ENCODE assay signal across 11 cellular contexts in genomic region chr19:42249769-42250168, GRCh38. TPM values are rescaled to one million over a fixed set of nuclear protein-coding genes. Genes with fewer than 3 reads are reported as not detected.
DNase-seq lines count a peak whose midpoint lies in the region; ATAC-seq, FAIRE-seq and TF ChIP-seq lines count a peak whose summit lies in the region.
"Had no signal": no experiment of that assay in that cellular context is flagged by ENCODE, and none has a peak within 500 bp of the region (broad histone marks: within the 10 kb centered on the region; RNA-seq: fewer than 3 reads in every experiment).

No MANE protein-coding gene starts in this region.

- no peak for TF ChIP-seq CTCF in GM23338 (conservative IDR thresholded peaks at IDR 0.05; ENCODE audit: low read depth in 2 of 2)
- no peak for TF ChIP-seq CTCF in keratinocyte (optimal IDR thresholded peaks at IDR 0.05 in 1 of 3, IDR thresholded peaks at IDR 0.05 in 1 of 3, conservative IDR thresholded peaks at IDR 0.05 in 1 of 3; ENCODE audit: extremely low read depth in 1 of 3, insufficient read depth in 2 of 3, low read length in 3 of 3)

- no peaks in the 10 kb centered on the region for H3K9me2 ChIP-seq in GM23338 (ENCODE audit: insufficient read depth)

- no peaks in the 10 kb centered on the region for H3K9me3 ChIP-seq in keratinocyte (ENCODE audit: control insufficient read depth, low read depth, low read length)

- H3K27me3 Mint-ChIP-seq in GM23338 (ENCODE audit: insufficient read depth, low read depth, poor library complexity) = peaks cover 22% of the 10 kb centered on the region
- no peaks in the 10 kb centered on the region for H3K27me3 Mint-ChIP-seq in activated CD8-positive, alpha-beta T cell treated with anti-CD3 and anti-CD28 coated beads, Interleukin-2, amount 10 ng/mL, durations not matched to agents 7 days and 5 days (ENCODE audit: low read depth)
- H3K27me3 Mint-ChIP-seq: stimulated activated naive CD8-positive, alpha-beta T cell treated with anti-CD3 and anti-CD28 coated beads, Interleukin-15, amount 100 ng/mL, for 72 hours had no signal

- no peak for DNase-seq in GM23338 (ENCODE audit: low spot score)
- DNase-seq in activated CD8-positive, alpha-beta T cell treated with anti-CD3 and anti-CD28 coated beads, Interleukin-2, amount 10 ng/mL, durations not matched to agents 7 days and 5 days = no peak
- no peak for DNase-seq in keratinocyte (ENCODE audit: low read depth, low spot score)
- peak in 1 of 49 donors; percentile 9 for DNase-seq in substantia nigra (lab: John Stamatoyannopoulos, UW)
- no peak for DNase-seq in HUDEP-2 (lab: John Stamatoyannopoulos, UW; ENCODE audit: unreplicated experiment in 76 of 76)
- no peak for DNase-seq in RPMI8226
- DNase-seq: DND-41; NCI-H1436 treated with DMSO at 0.1 percent for 48 hours; stimulated activated naive CD8-positive, alpha-beta T cell treated with anti-CD3 and anti-CD28 coated beads, Interleukin-15, amount 100 ng/mL, for 72 hours had no signal

- POLR2A ChIA-PET in activated CD8-positive, alpha-beta T cell treated with anti-CD3 and anti-CD28 coated beads, Interleukin-2, amount 10 ng/mL, durations not matched to agents 7 days and 5 days (lab: Charles Lee) = interaction anchor here (1.0 to 1.2 kb wide), 2 partner anchors 20 to 33 kb away, joined by 3 to 4 read pairs; no protein-coding TSS in a partner anchor

- H3K79me2 ChIP-seq in GM23338 (replicated peaks; ENCODE audit: insufficient read depth) (peaks cover 37% of the 10 kb centered on the region), keratinocyte (ENCODE audit: control insufficient read depth, insufficient read depth, low read length) (peaks cover 55% of the 10 kb centered on the region)

- H2AFZ ChIP-seq in GM23338 (no peak overlapping the region), keratinocyte (ENCODE audit: control insufficient read depth, low read length) (no peak overlapping the region)

- no peak overlapping the region for H3K27ac ChIP-seq in GM23338 (ENCODE audit: low read depth)
- H3K27ac ChIP-seq in keratinocyte (ENCODE audit: control insufficient read depth, insufficient read depth, low read length) = peak overlapping the region; percentile 71
- H3K27ac ChIP-seq in substantia nigra (ENCODE audit: low read depth, low read length, poor library complexity, severe bottlenecking) = peak overlapping the region; percentile 99

- CTCF ChIA-PET in activated CD8-positive, alpha-beta T cell treated with anti-CD3 and anti-CD28 coated beads, Interleukin-2, amount 10 ng/mL, durations not matched to agents 7 days and 5 days (lab: Charles Lee) = interaction anchor here (1.2 to 3.6 kb wide), 3 partner anchors 30 to 141 kb away, joined by 3 to 22 read pairs (median 4); no protein-coding TSS in a partner anchor

- no peaks in the 10 kb centered on the region; the same call in 2 of the 3 replicates for H3K9me3 Mint-ChIP-seq in GM23338
- no peaks in the 10 kb centered on the region for H3K9me3 Mint-ChIP-seq in activated CD8-positive, alpha-beta T cell treated with anti-CD3 and anti-CD28 coated beads, Interleukin-2, amount 10 ng/mL, durations not matched to agents 7 days and 5 days (ENCODE audit: insufficient read depth)
- H3K9me3 Mint-ChIP-seq: activated T-helper 2 cell treated with anti-CD3 and anti-CD28 coated beads, Interferon-gamma antibody, Interleukin-2, Interleukin-4, amounts not matched to agents 10 μg/mL and 5 μg/mL and 100 μg/mL, durations not matched to agents 14 hours and 24 hours and 36 hours; stimulated activated naive CD8-positive, alpha-beta T cell treated with anti-CD3 and anti-CD28 coated beads, Interleukin-15, amount 100 ng/mL, for 72 hours had no signal

- H3K27ac Mint-ChIP-seq in GM23338 = 0 out of 2 replicates have a peak overlapping the region, but pooled peaks have one; percentile 48
- peak overlapping the region; percentile 73 for H3K27ac Mint-ChIP-seq in activated CD8-positive, alpha-beta T cell treated with anti-CD3 and anti-CD28 coated beads, Interleukin-2, amount 10 ng/mL, durations not matched to agents 7 days and 5 days

- H3K27me3 ChIP-seq in GM23338 (ENCODE audit: insufficient read depth) (no peaks in the 10 kb centered on the region), keratinocyte (ENCODE audit: control insufficient read depth, extremely low read depth, insufficient read depth, low read length) (no peaks in the 10 kb centered on the region)

- no peak overlapping the region for H3K4me3 Mint-ChIP-seq in GM23338
- no peak overlapping the region for H3K4me3 Mint-ChIP-seq in activated CD8-positive, alpha-beta T cell treated with anti-CD3 and anti-CD28 coated beads, Interleukin-2, amount 10 ng/mL, durations not matched to agents 7 days and 5 days

- no peak overlapping the region for H3K4me3 ChIP-seq in GM23338
- H3K4me3 ChIP-seq in keratinocyte (ENCODE audit: control insufficient read depth in 2 of 3, extremely low read depth in 1 of 3, insufficient read depth in 2 of 3, low read depth in 1 of 3, low read length in 3 of 3) = no peak overlapping the region

- FAIRE-seq in keratinocyte (lab: Jason Lieb, UNC) = no peak

- dilution Hi-C loops in keratinocyte (cut with MboI; ENCODE audit: extremely low pct_ligation_motif_present, low sequenced_read_pairs) = no loop called here

- peaks cover 35% of the 10 kb centered on the region for H3K4me1 ChIP-seq in GM23338 (ENCODE audit: insufficient read depth)
- peaks cover 40% of the 10 kb centered on the region for H3K4me1 ChIP-seq in keratinocyte (ENCODE audit: control insufficient read depth, extremely low read depth, insufficient read depth, low read length)

- H3K36me3 Mint-ChIP-seq in GM23338 (ENCODE audit: low read depth) = peaks cover 10% of the 10 kb centered on the region; the same call in 2 of the 3 replicates
- peaks cover 12% of the 10 kb centered on the region for H3K36me3 Mint-ChIP-seq in activated CD8-positive, alpha-beta T cell treated with anti-CD3 and anti-CD28 coated beads, Interleukin-2, amount 10 ng/mL, durations not matched to agents 7 days and 5 days (ENCODE audit: low read depth)

- no peak overlapping the region for H3K4me2 ChIP-seq in GM23338
- H3K4me2 ChIP-seq in keratinocyte (ENCODE audit: control insufficient read depth, extremely low read depth, insufficient read depth, low read depth, low read length) = no peak overlapping the region

- H3K36me3 ChIP-seq in GM23338 (ENCODE audit: insufficient read depth) = no peaks in the 10 kb centered on the region
- peaks cover 18 to 28% of the 10 kb centered on the region in 2 experiments for H3K36me3 ChIP-seq in keratinocyte (ENCODE audit: control insufficient read depth in 2 of 2, extremely low read depth in 1 of 2, insufficient read depth in 2 of 2, low read length in 2 of 2)

- H3K9ac ChIP-seq in keratinocyte (ENCODE audit: control insufficient read depth, extremely low read depth, insufficient read depth, low read length) = peak overlapping the region; percentile 73

- H3F3A ChIP-seq in GM23338 (replicated peaks; ENCODE audit: low read depth) = peaks cover 12% of the 10 kb centered on the region

- no peaks in the 10 kb centered on the region for H3K9me1 ChIP-seq in keratinocyte (ENCODE audit: control insufficient read depth, extremely low read depth, insufficient read depth, low read length)

- ATAC-seq in GM23338 (no peak), GM18907 (IDR thresholded peaks at IDR 0.05; ENCODE audit: unreplicated experiment) (no peak)
- ATAC-seq in activated CD8-positive, alpha-beta T cell treated with anti-CD3 and anti-CD28 coated beads, Interleukin-2, amount 10 ng/mL, durations not matched to agents 7 days and 5 days = no peak
- ATAC-seq: stimulated activated naive CD8-positive, alpha-beta T cell treated with anti-CD3 and anti-CD28 coated beads, Interleukin-15, amount 100 ng/mL, for 72 hours had no signal

- peaks cover 42% of the 10 kb centered on the region for H3K4me1 Mint-ChIP-seq in GM23338
- peaks cover 44% of the 10 kb centered on the region for H3K4me1 Mint-ChIP-seq in activated CD8-positive, alpha-beta T cell treated with anti-CD3 and anti-CD28 coated beads, Interleukin-2, amount 10 ng/mL, durations not matched to agents 7 days and 5 days (ENCODE audit: low read depth)

- H4K20me1 ChIP-seq in GM23338 (replicated peaks; ENCODE audit: insufficient read depth) (no peaks in the 10 kb centered on the region; the same call in 1 of the 2 replicates), keratinocyte (ENCODE audit: control insufficient read depth, extremely low read depth, insufficient read depth, low read length) (peaks cover 29% of the 10 kb centered on the region)

RNA-seq across cellular contexts. Expression of gene ERF, which starts 5.2 kb away (rescaled TPM):
- 49.0 and 49.4 TPM in 2 replicates for total RNA-seq in GM23338 (2014; rRNA removed; shearing (Covaris generic))
- 29.4 and 30.4 TPM in 2 replicates for polyA plus RNA-seq in GM23338 (2016; fragmentation: Nextera tagmentation; extraction: Ambion mirVana)
- 10 to 100 TPM; 49.9 to 54.5 TPM for total RNA-seq in activated CD8-positive, alpha-beta T cell treated with anti-CD3 and anti-CD28 coated beads, Interleukin-2, amount 10 ng/mL, durations not matched to agents 7 days and 5 days
- 75.4 to 87.4 TPM (median 83.5 TPM) in 3 replicates for polyA plus RNA-seq in keratinocyte
- polyA plus RNA-seq in keratinocyte (2011; ENCODE audit: low read depth) = 10.1 TPM
- polyA plus RNA-seq in keratinocyte (2011; cell fraction: cytosol; rRNA removed) = 37.7 and 64.6 TPM in 2 replicates
- polyA plus RNA-seq in keratinocyte (2011; cell fraction: nucleus; rRNA removed) = 94.1 and 101 TPM in 2 replicates
- polyA plus RNA-seq in keratinocyte (2012; ENCODE audit: low replicate concordance) = 34.6 and 75.9 TPM in 2 replicates
- polyA minus RNA-seq in keratinocyte = 67.4 to 70.6 TPM (median 69.2 TPM) in 3 replicates
- 140 TPM for polyA minus RNA-seq in keratinocyte (2011; cell fraction: cytosol; rRNA and poly(A)+ RNA removed)
- polyA minus RNA-seq in keratinocyte (2011; cell fraction: nucleus; rRNA and poly(A)+ RNA removed) = 44.9 and 57.9 TPM in 2 replicates

RNA-seq across cellular contexts. Expression of gene GSK3A, which starts 7.4 kb away (rescaled TPM):
- 40.7 and 47.0 TPM in 2 replicates for total RNA-seq in GM23338 (2014; rRNA removed; shearing (Covaris generic))
- polyA plus RNA-seq in GM23338 (2016; fragmentation: Nextera tagmentation; extraction: Ambion mirVana) (17.7 and 19.2 TPM in 2 replicates), keratinocyte (36.9 to 53.3 TPM (median 42.5 TPM) in 3 replicates)
- total RNA-seq in activated CD8-positive, alpha-beta T cell treated with anti-CD3 and anti-CD28 coated beads, Interleukin-2, amount 10 ng/mL, durations not matched to agents 7 days and 5 days = 10 to 100 TPM; 48.2 to 49.0 TPM
- 14.4 TPM for polyA plus RNA-seq in keratinocyte (2011; ENCODE audit: low read depth)
- 38.4 and 45.5 TPM in 2 replicates for polyA plus RNA-seq in keratinocyte (2011; cell fraction: cytosol; rRNA removed)
- polyA plus RNA-seq in keratinocyte (2011; cell fraction: nucleus; rRNA removed) = 34.4 and 41.0 TPM in 2 replicates
- 50.6 and 56.3 TPM in 2 replicates for polyA plus RNA-seq in keratinocyte (2012; ENCODE audit: low replicate concordance)
- polyA minus RNA-seq in keratinocyte = 30.4 to 77.1 TPM (median 45.8 TPM) in 3 replicates
- polyA minus RNA-seq in keratinocyte (2011; cell fraction: cytosol; rRNA and poly(A)+ RNA removed) = 43.5 TPM
- 10.2 and 11.4 TPM in 2 replicates for polyA minus RNA-seq in keratinocyte (2011; cell fraction: nucleus; rRNA and poly(A)+ RNA removed)

RNA-seq across cellular contexts. Expression of gene CIC, which starts 19.3 kb away (rescaled TPM):
- total RNA-seq in GM23338 (2014; rRNA removed; shearing (Covaris generic)) = 31.8 and 42.0 TPM in 2 replicates
- polyA plus RNA-seq in GM23338 (2016; fragmentation: Nextera tagmentation; extraction: Ambion mirVana) = 13.2 and 13.9 TPM in 2 replicates
- 10 to 100 TPM; 73.1 to 83.8 TPM for total RNA-seq in activated CD8-positive, alpha-beta T cell treated with anti-CD3 and anti-CD28 coated beads, Interleukin-2, amount 10 ng/mL, durations not matched to agents 7 days and 5 days
- 3.1 to 11.1 TPM (median 3.8 TPM) in 3 replicates for polyA plus RNA-seq in keratinocyte
- polyA plus RNA-seq in keratinocyte (2011; ENCODE audit: low read depth) = 9.9 TPM
- 4.4 and 14.0 TPM in 2 replicates for polyA plus RNA-seq in keratinocyte (2011; cell fraction: cytosol; rRNA removed)
- polyA plus RNA-seq in keratinocyte (2011; cell fraction: nucleus; rRNA removed) = 28.1 and 45.7 TPM in 2 replicates
- 15.4 and 37.6 TPM in 2 replicates for polyA plus RNA-seq in keratinocyte (2012; ENCODE audit: low replicate concordance)
- 4.7 to 38.8 TPM (median 5.7 TPM) in 3 replicates for polyA minus RNA-seq in keratinocyte
- 29.2 TPM for polyA minus RNA-seq in keratinocyte (2011; cell fraction: cytosol; rRNA and poly(A)+ RNA removed)
- polyA minus RNA-seq in keratinocyte (2011; cell fraction: nucleus; rRNA and poly(A)+ RNA removed) = 23.9 and 26.1 TPM in 2 replicates

RNA-seq across cellular contexts. Expression of gene ZNF526, which starts 29.7 kb away (rescaled TPM):
- 12.7 and 13.3 TPM in 2 replicates for total RNA-seq in GM23338 (2014; rRNA removed; shearing (Covaris generic))
- polyA plus RNA-seq in GM23338 (2016; fragmentation: Nextera tagmentation; extraction: Ambion mirVana) (4.7 and 5.8 TPM in 2 replicates), keratinocyte (5.0 to 9.3 TPM (median 5.4 TPM) in 3 replicates)
- total RNA-seq in activated CD8-positive, alpha-beta T cell treated with anti-CD3 and anti-CD28 coated beads, Interleukin-2, amount 10 ng/mL, durations not matched to agents 7 days and 5 days = 10 to 100 TPM; 19.5 to 21.5 TPM
- polyA plus RNA-seq in keratinocyte (2011; ENCODE audit: low read depth) = 2.6 TPM
- 3.5 and 5.4 TPM in 2 replicates for polyA plus RNA-seq in keratinocyte (2011; cell fraction: cytosol; rRNA removed)
- 8.5 and 9.5 TPM in 2 replicates for polyA plus RNA-seq in keratinocyte (2011; cell fraction: nucleus; rRNA removed)
- 3.0 and 10.6 TPM in 2 replicates for polyA plus RNA-seq in keratinocyte (2012; ENCODE audit: low replicate concordance)
- 12.2 to 20.7 TPM (median 12.3 TPM) in 3 replicates for polyA minus RNA-seq in keratinocyte
- 15.5 TPM for polyA minus RNA-seq in keratinocyte (2011; cell fraction: cytosol; rRNA and poly(A)+ RNA removed)
- 9.7 and 14.7 TPM in 2 replicates for polyA minus RNA-seq in keratinocyte (2011; cell fraction: nucleus; rRNA and poly(A)+ RNA removed)

RNA-seq across cellular contexts. Expression of gene DEDD2, which starts 32.3 kb away (rescaled TPM):
- total RNA-seq in GM23338 (2014; rRNA removed; shearing (Covaris generic)) = 59.4 and 63.0 TPM in 2 replicates
- polyA plus RNA-seq in GM23338 (2016; fragmentation: Nextera tagmentation; extraction: Ambion mirVana) (23.4 and 25.6 TPM in 2 replicates), keratinocyte (17.1 to 29.8 TPM (median 20.8 TPM) in 3 replicates)
- total RNA-seq in activated CD8-positive, alpha-beta T cell treated with anti-CD3 and anti-CD28 coated beads, Interleukin-2, amount 10 ng/mL, durations not matched to agents 7 days and 5 days = 10 to 100 TPM; 31.8 to 36.0 TPM
- polyA plus RNA-seq in keratinocyte (2011; ENCODE audit: low read depth) = 6.6 TPM
- polyA plus RNA-seq in keratinocyte (2011; cell fraction: cytosol; rRNA removed) = 14.3 and 23.0 TPM in 2 replicates
- polyA plus RNA-seq in keratinocyte (2011; cell fraction: nucleus; rRNA removed) = 15.9 and 20.4 TPM in 2 replicates
- 17.4 and 40.6 TPM in 2 replicates for polyA plus RNA-seq in keratinocyte (2012; ENCODE audit: low replicate concordance)
- polyA minus RNA-seq in keratinocyte = 11.1 to 19.3 TPM (median 18.1 TPM) in 3 replicates
- 15.7 TPM for polyA minus RNA-seq in keratinocyte (2011; cell fraction: cytosol; rRNA and poly(A)+ RNA removed)
- polyA minus RNA-seq in keratinocyte (2011; cell fraction: nucleus; rRNA and poly(A)+ RNA removed) = 6.4 and 8.7 TPM in 2 replicates
